Comparison of ENCODE assay signal across 17 cellular contexts in genomic region chr5:15993334-15993733, GRCh38.
DNase-seq lines count a peak whose midpoint lies in the region; ATAC-seq and TF ChIP-seq lines count a peak whose summit lies in the region.
"Had no signal": no experiment of that assay in that cellular context is flagged by ENCODE, and none has a peak within 500 bp of the region (broad histone marks: within the 10 kb centered on the region; RNA-seq: fewer than 3 reads in every experiment).

No MANE protein-coding gene starts in this region.

- H3K4me3 ChIP-seq in IMR-90 (ENCODE audit: insufficient read depth, low read depth, low read length) (no peak overlapping the region), astrocyte of the spinal cord (ENCODE audit: low read depth, low read length) (no peak overlapping the region)
- H3K4me3 ChIP-seq: GM12878, vagina had no signal

- H2AK5ac ChIP-seq in IMR-90 (ENCODE audit: low read depth, low read length): no peak overlapping the region

- H4K91ac ChIP-seq in IMR-90 (ENCODE audit: insufficient read depth, low read depth, low read length): no peak overlapping the region

- CTCF ChIA-PET in IMR-90 (lab: Yijun Ruan, JAX): interaction anchor here (0.7 to 1.9 kb wide), 3 partner anchors 18 to 873 kb away, joined by 3 to 8 read pairs (median 3); no protein-coding TSS in a partner anchor

- no peaks in the 10 kb centered on the region for H3K79me1 ChIP-seq in IMR-90 (ENCODE audit: low read depth in 1 of 2, low read length in 2 of 2)

- 0 out of 2 replicates have a peak overlapping the region, but pooled peaks have one; percentile 12 for H2BK120ac ChIP-seq in IMR-90 (ENCODE audit: low read depth, low read length)

- BruUV-seq in IMR-90 (replicated peaks; lab: Mats Ljungman, UMichigan): no TSS peak

- H3K27me3 Mint-ChIP-seq in osteocyte (ENCODE audit: unreplicated experiment): peaks cover 10% of the 10 kb centered on the region
- H3K27me3 Mint-ChIP-seq: activated T-helper 17 cell treated with anti-CD3 and anti-CD28 coated beads, Interleukin-2, amount 50 U/mL, for 72 hours; B cell; progenitor cell of endocrine pancreas had no signal

- H4K5ac ChIP-seq in IMR-90 (ENCODE audit: low read depth, low read length): no peak overlapping the region

- no peaks in the 10 kb centered on the region; the same call in 1 of the 2 replicates for H3K4me1 ChIP-seq in IMR-90 (ENCODE audit: control insufficient read depth, insufficient read depth, low read length)
- H3K4me1 ChIP-seq: vagina had no signal

- no peak overlapping the region for H2BK15ac ChIP-seq in IMR-90 (ENCODE audit: low read depth, low read length)

- H3K23ac ChIP-seq in IMR-90 (ENCODE audit: low read depth, low read length): no peak overlapping the region

- intact Hi-C loops in IMR-90 (cut with micrococcal nuclease): loop anchor here (5.0 to 10.0 kb wide), 3 partner anchors 156 to 799 kb away; no protein-coding TSS in a partner anchor

- H2BK20ac ChIP-seq in IMR-90 (ENCODE audit: low read depth, low read length): no peak overlapping the region

- peaks cover 22% of the 10 kb centered on the region for H3K9me3 Mint-ChIP-seq in osteocyte (ENCODE audit: unreplicated experiment)
- H3K9me3 Mint-ChIP-seq in activated naive CD4-positive, alpha-beta T cell treated with anti-CD3 and anti-CD28 coated beads, Interleukin-2, amount 50 U/mL, for 72 hours: peaks cover 29 to 43% of the 10 kb centered on the region in 2 donors

- no CpG with 5 or more reads among the region's 2 CpGs for WGBS in IMR-90 (ENCODE audit: extremely low coverage in 2 of 2, insufficient read length in 1 of 2), 2 experiments

- no peak overlapping the region for H3K4me3 Mint-ChIP-seq in osteocyte (ENCODE audit: unreplicated experiment)
- H3K4me3 Mint-ChIP-seq: activated T-helper 17 cell treated with anti-CD3 and anti-CD28 coated beads, Interleukin-2, amount 50 U/mL, for 72 hours; B cell had no signal

- H3K9me3 ChIP-seq in IMR-90 (ENCODE audit: control insufficient read depth, insufficient read depth, low read length): peaks cover 2% of the 10 kb centered on the region; the same call in 1 of the 2 replicates

- dilution Hi-C loops in IMR-90 (cut with HindIII; ENCODE audit: low sequenced_read_pairs, unreplicated experiment): no loop called here

- H3K9me1 ChIP-seq in IMR-90 (ENCODE audit: insufficient read depth, low read length): no peaks in the 10 kb centered on the region

- no peak overlapping the region for H3K9ac ChIP-seq in IMR-90 (ENCODE audit: low read depth, low read length)

- no peak overlapping the region for H3K4me2 ChIP-seq in IMR-90 (ENCODE audit: low read depth, low read length)

- no peaks in the 10 kb centered on the region for H4K20me1 ChIP-seq in IMR-90 (ENCODE audit: insufficient read depth, low read length)

- H2AK9ac ChIP-seq in IMR-90 (replicated peaks; ENCODE audit: low read depth, low read length, poor library complexity): no peak overlapping the region

- H3K36me3 Mint-ChIP-seq in osteocyte (ENCODE audit: unreplicated experiment): peaks cover 6% of the 10 kb centered on the region
- H3K36me3 Mint-ChIP-seq in activated naive CD4-positive, alpha-beta T cell treated with anti-CD3 and anti-CD28 coated beads, Interleukin-2, amount 50 U/mL, for 72 hours: peaks cover 12 to 19% of the 10 kb centered on the region in 2 donors

- no peak overlapping the region for H3K4ac ChIP-seq in IMR-90 (ENCODE audit: low read depth, low read length)

- no peak overlapping the region for H3K18ac ChIP-seq in IMR-90 (ENCODE audit: low read depth, low read length)

- TF ChIP-seq CTCF in IMR-90 (conservative IDR thresholded peaks at IDR 0.05; ENCODE audit: low read depth, low read length) (no peak), astrocyte of the spinal cord (IDR thresholded peaks at IDR 0.05; ENCODE audit: low read depth, low read length) (no peak), osteocyte (IDR thresholded peaks at IDR 0.05) (no peak)

- peak overlapping the region in 1 of 2 experiments; percentile 47; a peak in 1 of 4 replicates for H4K8ac ChIP-seq in IMR-90 (ENCODE audit: low read depth in 2 of 2, low read length in 2 of 2)

- TF ChIP-seq POLR2A in IMR-90 (IDR thresholded peaks at IDR 0.05; ENCODE audit: low read depth, low read length): no peak

- no peak overlapping the region for H3K56ac ChIP-seq in IMR-90 (ENCODE audit: extremely low read depth, insufficient read depth, low read length)

- POLR2A ChIA-PET in IMR-90 (lab: Charles Lee; ENCODE audit: unreplicated experiment): no interaction called here

- peaks cover 12% of the 10 kb centered on the region for H3K4me1 Mint-ChIP-seq in osteocyte (ENCODE audit: unreplicated experiment)
- H3K4me1 Mint-ChIP-seq: activated T-helper 17 cell treated with anti-CD3 and anti-CD28 coated beads, Interleukin-2, amount 50 U/mL, for 72 hours; B cell had no signal

- no peak overlapping the region for H3K27ac Mint-ChIP-seq in osteocyte (ENCODE audit: unreplicated experiment)
- H3K27ac Mint-ChIP-seq in activated naive CD4-positive, alpha-beta T cell treated with anti-CD3 and anti-CD28 coated beads, Interleukin-2, amount 50 U/mL, for 72 hours: no peak overlapping the region
- H3K27ac Mint-ChIP-seq: activated T-helper 17 cell treated with anti-CD3 and anti-CD28 coated beads, Interleukin-2, amount 50 U/mL, for 72 hours; B cell; progenitor cell of endocrine pancreas had no signal

- no peak for TF ChIP-seq RAD21 in IMR-90 (IDR thresholded peaks at IDR 0.05; ENCODE audit: low read length)

- H2AFZ ChIP-seq in IMR-90 (replicated peaks; ENCODE audit: low read length, poor library complexity): no peak overlapping the region

- H3K27ac ChIP-seq in IMR-90 (ENCODE audit: insufficient read depth, low read length): no peak overlapping the region
- H3K27ac ChIP-seq: vagina had no signal

- 0 out of 2 replicates have a peak, but pooled peaks cover 3% of the 10 kb centered on the region for H3K27me3 ChIP-seq in IMR-90 (ENCODE audit: control insufficient read depth, insufficient read depth, low read length)
- H3K27me3 ChIP-seq: vagina had no signal

- H2BK5ac ChIP-seq in IMR-90 (ENCODE audit: low read depth, low read length, poor library complexity, severe bottlenecking): no peak overlapping the region

- H3K14ac ChIP-seq in IMR-90 (replicated peaks; ENCODE audit: low read depth, low read length): no peak overlapping the region

- peak; percentile 64 for ATAC-seq in IMR-90 (ENCODE audit: low read depth)
- no peak for ATAC-seq in activated naive CD4-positive, alpha-beta T cell treated with anti-CD3 and anti-CD28 coated beads, Interleukin-2, amount 50 U/mL, for 72 hours
- ATAC-seq: activated T-helper 17 cell treated with anti-CD3 and anti-CD28 coated beads, Interleukin-2, amount 50 U/mL, for 72 hours; GM12878 had no signal

- in situ Hi-C loops in ACHN (cut with HindIII; ENCODE audit: low pct_ligation_motif_present, low pct_unique_long_range_greater_than_20kb, low sequenced_read_pairs) (no loop called here), IMR-90 (cut with MboI; ENCODE audit: low sequenced_read_pairs) (loop anchor here (10.0 kb wide), 2 partner anchors 529 to 889 kb away; no protein-coding TSS in a partner anchor), astrocyte of the spinal cord (cut with HindIII; ENCODE audit: low sequenced_read_pairs) (no loop called here)

- DNase-seq in ACHN (peak; percentile 69), IMR-90 (peak; percentile 53), astrocyte of the spinal cord (ENCODE audit: low read depth, low spot score) (peak; percentile 33), glomerular visceral epithelial cell (ENCODE audit: extremely low spot score) (peak; percentile 61), OCI-M2 (lab: John Stamatoyannopoulos, UW; ENCODE audit: unreplicated experiment) (no peak), osteocyte (ENCODE audit: extremely low spot score, unreplicated experiment) (no peak), SK-N-DZ (ENCODE audit: low spot score) (no peak)
- no peak for DNase-seq in activated naive CD4-positive, alpha-beta T cell treated with anti-CD3 and anti-CD28 coated beads, Interleukin-2, amount 50 U/mL, for 72 hours (ENCODE audit: low spot score in 2 of 2)
- DNase-seq: activated CD4-positive, alpha-beta T cell treated with anti-CD3 and anti-CD28 coated beads for 48 hours; midbrain; OCI-M1; stimulated activated CD4-positive, alpha-beta T cell treated with anti-CD3 and anti-CD28 coated beads, Interleukin-2, amount 100 ng/mL, for 48 hours had no signal

- no peaks in the 10 kb centered on the region for H3K36me3 ChIP-seq in IMR-90 (ENCODE audit: control insufficient read depth, insufficient read depth, low read length)
- H3K36me3 ChIP-seq: vagina had no signal

TF ChIP-seq in IMR-90, 13 proteins besides CTCF, POLR2A, EP300 and RAD21 (continues in another document):
- TF ChIP-seq MAZ (IDR thresholded peaks at IDR 0.05; ENCODE audit: borderline replicate concordance, low read depth, low read length) (no peak), SMC3 (IDR thresholded peaks at IDR 0.05; ENCODE audit: low read depth, low read length) (no peak), RFX5 (IDR thresholded peaks at IDR 0.05; ENCODE audit: low read depth, low read length) (no peak), ELK1 (IDR thresholded peaks at IDR 0.05; ENCODE audit: borderline replicate concordance, low read depth, low read length) (no peak), USF2 (IDR thresholded peaks at IDR 0.05; ENCODE audit: low read depth, low read length) (no peak), BHLHE40 (IDR thresholded peaks at IDR 0.05; ENCODE audit: low read depth, low read length) (no peak), CEBPB (IDR thresholded peaks at IDR 0.05; ENCODE audit: low read depth, low read length) (no peak), RCOR1 (IDR thresholded peaks at IDR 0.05; ENCODE audit: insufficient replicate concordance, low read length) (no peak), MAFK (IDR thresholded peaks at IDR 0.05; ENCODE audit: low read depth, low read length) (no peak), MXI1 (IDR thresholded peaks at IDR 0.05; ENCODE audit: borderline replicate concordance, low read depth, low read length) (no peak), CHD1 (IDR thresholded peaks at IDR 0.05; ENCODE audit: low read depth, low read length) (no peak)

Comparison
In these comparisons a context has a peak if more than half of its experiments do, and no peak if none do; other contexts are left out.
1. DNase-seq: peak in ACHN (single experiment), IMR-90 (single experiment), astrocyte of the spinal cord (single experiment) and glomerular visceral epithelial cell (single experiment); none in OCI-M2 (single experiment), osteocyte (single experiment), activated naive CD4-positive, alpha-beta T cell treated with anti-CD3 and anti-CD28 coated beads, Interleukin-2, amount 50 U/mL, for 72 hours (0 of 2) and SK-N-DZ (single experiment).